ENCODE assay signal across 12 cellular contexts in the genomic region with DNA sequence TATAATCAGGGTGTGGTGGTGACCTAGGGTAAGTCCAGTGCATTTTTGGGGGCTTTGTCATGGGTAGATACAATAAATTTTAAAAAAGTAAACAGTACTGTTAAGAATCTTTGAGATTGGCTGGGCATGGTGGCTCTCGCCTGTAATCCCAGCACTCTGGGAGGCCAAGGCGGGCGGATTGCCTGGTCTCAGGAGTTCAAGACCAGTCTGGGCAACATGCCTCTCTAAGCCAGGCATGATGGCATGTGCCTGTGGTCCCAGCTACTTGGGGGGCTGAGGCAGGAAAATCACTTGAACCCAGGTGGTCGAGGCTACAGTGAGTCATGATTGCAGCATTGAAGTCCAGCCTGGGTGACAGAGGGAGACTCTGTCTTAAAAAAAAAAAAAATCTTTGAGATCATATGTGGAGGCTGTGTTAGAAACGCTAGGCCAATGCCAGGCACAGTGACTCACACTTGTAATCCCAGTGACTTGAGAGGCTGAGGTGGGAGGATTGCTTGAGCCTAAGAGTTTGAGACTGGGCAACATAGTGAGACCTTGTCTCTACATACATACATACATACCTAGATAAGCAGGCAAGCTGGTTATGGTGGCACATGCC.
A peak's percentile ranks its signal among the peaks of the same experiment; 100 is the strongest.
DNase-seq lines count a peak whose midpoint lies in the region; ATAC-seq and TF ChIP-seq lines count a peak whose summit lies in the region.
"Had no signal": no experiment of that assay in that cellular context is flagged by ENCODE, and none has a peak within 500 bp of the region (broad histone marks: within the 10 kb centered on the region; RNA-seq: fewer than 3 reads in every experiment).

No MANE protein-coding gene starts in this region.

- TF ChIP-seq POLR2A in thyroid gland (IDR thresholded peaks at IDR 0.05) = no peak

- in situ Hi-C loops in KBM-7 (cut with MboI; ENCODE audit: low pct_unique_long_range_greater_than_20kb, low sequenced_read_pairs) = no loop called here

- no peaks in the 10 kb centered on the region for H3K27me3 Mint-ChIP-seq in activated T-helper 17 cell treated with anti-CD3 and anti-CD28 coated beads, Interleukin-2, amount 50 U/mL, for 72 hours
- H3K27me3 Mint-ChIP-seq: activated T-cell treated with anti-CD3 and anti-CD28 coated beads, Interleukin-2, amount 50 U/mL, for 24 hours; progenitor cell of endocrine pancreas had no signal

- peak; percentile 21 for ATAC-seq in activated T-helper 17 cell treated with anti-CD3 and anti-CD28 coated beads, Interleukin-2, amount 50 U/mL, for 72 hours (replicated peaks)
- no peak for ATAC-seq in HG02852 (IDR thresholded peaks at IDR 0.05; ENCODE audit: unreplicated experiment)

- peak overlapping the region; percentile 83 for H3K4me2 ChIP-seq in BLaER1

- peak overlapping the region; percentile 86 for H3K27ac ChIP-seq in BLaER1
- peak overlapping the region; percentile 13 for H3K27ac ChIP-seq in mesodermal cell (ENCODE audit: low read depth, low read length, severe bottlenecking)
- H3K27ac ChIP-seq in thyroid gland = peak overlapping the region in 1 of 3 donors; percentile 48
- H3K27ac ChIP-seq in tibial artery = no peak overlapping the region
- H3K27ac ChIP-seq: SJCRH30 had no signal

- no peak overlapping the region for H3K4me3 Mint-ChIP-seq in activated T-helper 17 cell treated with anti-CD3 and anti-CD28 coated beads, Interleukin-2, amount 50 U/mL, for 72 hours

- H3K4me3 ChIP-seq in BLaER1 (peak overlapping the region; percentile 9; the same call in 1 of the 2 replicates), mesodermal cell (ENCODE audit: extremely low read depth, insufficient read depth, low read length, poor library complexity, severe bottlenecking) (no peak overlapping the region), thyroid gland (replicated peaks in 1 of 3) (no peak overlapping the region), tibial artery (no peak overlapping the region)
- H3K4me3 ChIP-seq: SJCRH30 had no signal

- H3K27ac Mint-ChIP-seq in activated T-helper 17 cell treated with anti-CD3 and anti-CD28 coated beads, Interleukin-2, amount 50 U/mL, for 72 hours = no peak overlapping the region
- H3K27ac Mint-ChIP-seq: activated T-cell treated with anti-CD3 and anti-CD28 coated beads, Interleukin-2, amount 50 U/mL, for 24 hours; progenitor cell of endocrine pancreas had no signal

- H3K36me3 ChIP-seq in BLaER1 (peaks cover 5% of the 10 kb centered on the region; the same call in 1 of the 2 replicates), mesodermal cell (ENCODE audit: control insufficient read depth, insufficient read depth, low read length) (no peaks in the 10 kb centered on the region), thyroid gland (no peaks in the 10 kb centered on the region), tibial artery (no peaks in the 10 kb centered on the region)
- H3K36me3 ChIP-seq: SJCRH30 had no signal

- H3K4me1 ChIP-seq in BLaER1 (peaks cover 78% of the 10 kb centered on the region), mesodermal cell (ENCODE audit: control insufficient read depth, insufficient read depth, low read length, poor library complexity, severe bottlenecking) (peaks cover 23% of the 10 kb centered on the region), thyroid gland (peaks cover 0 to 26% of the 10 kb centered on the region in 2 donors), tibial artery (no peaks in the 10 kb centered on the region)
- H3K4me1 ChIP-seq: SJCRH30 had no signal

- TF ChIP-seq CTCF in thyroid gland (IDR thresholded peaks at IDR 0.05) (no peak), tibial artery (IDR thresholded peaks at IDR 0.05) (no peak)

- no peaks in the 10 kb centered on the region for H3K27me3 ChIP-seq in BLaER1
- H3K27me3 ChIP-seq in thyroid gland = no peaks in the 10 kb centered on the region
- no peaks in the 10 kb centered on the region for H3K27me3 ChIP-seq in tibial artery
- H3K27me3 ChIP-seq: SJCRH30 had no signal

- DNase-seq in HCEC 1CT = peak; percentile 4
- no peak for DNase-seq in thyroid gland
- DNase-seq in tibial artery = no peak
- no peak for DNase-seq in KBM-7
- DNase-seq: kidney glomerular epithelial cell, SJCRH30 had no signal

- H4K20me1 ChIP-seq in BLaER1 = peaks cover 19% of the 10 kb centered on the region; the same call in 1 of the 2 replicates

- H3K36me3 Mint-ChIP-seq in activated T-helper 17 cell treated with anti-CD3 and anti-CD28 coated beads, Interleukin-2, amount 50 U/mL, for 72 hours (ENCODE audit: low read depth) = peaks cover 59% of the 10 kb centered on the region

- intact Hi-C loops in thyroid gland (cut with DNase I) (no loop called here), tibial artery (cut with DNase I; ENCODE audit: low total_unique reads) (no loop called here)

- 89 to 91% methylated on average over 4 to 5 of the region's 5 CpGs for WGBS in mesodermal cell (ENCODE audit: insufficient coverage in 2 of 2), 2 experiments
- WGBS in thyroid gland, 2 donors = 83 to 87% methylated on average over 5 of the region's 5 CpGs

- H3K9me3 ChIP-seq in BLaER1 = peaks cover 5% of the 10 kb centered on the region; the same call in 1 of the 2 replicates
- no peaks in the 10 kb centered on the region for H3K9me3 ChIP-seq in mesodermal cell (ENCODE audit: control insufficient read depth, low read length)
- H3K9me3 ChIP-seq in thyroid gland = no peaks in the 10 kb centered on the region
- H3K9me3 ChIP-seq in tibial artery = no peaks in the 10 kb centered on the region
- H3K9me3 ChIP-seq: SJCRH30 had no signal

- H3K4me1 Mint-ChIP-seq in activated T-helper 17 cell treated with anti-CD3 and anti-CD28 coated beads, Interleukin-2, amount 50 U/mL, for 72 hours = peaks cover 31% of the 10 kb centered on the region

- peak overlapping the region; percentile 68 for H3K9ac ChIP-seq in BLaER1

- H3K9me3 Mint-ChIP-seq in activated T-helper 17 cell treated with anti-CD3 and anti-CD28 coated beads, Interleukin-2, amount 50 U/mL, for 72 hours = no peaks in the 10 kb centered on the region
- H3K9me3 Mint-ChIP-seq: activated T-cell treated with anti-CD3 and anti-CD28 coated beads, Interleukin-2, amount 50 U/mL, for 24 hours had no signal

Comparison
In these comparisons a context has a peak if more than half of its experiments do, and no peak if none do; other contexts are left out.
1. H3K27ac ChIP-seq: peak in BLaER1 (single experiment) and mesodermal cell (single experiment); none in tibial artery (0 of 2).